In the genomic region with DNA sequence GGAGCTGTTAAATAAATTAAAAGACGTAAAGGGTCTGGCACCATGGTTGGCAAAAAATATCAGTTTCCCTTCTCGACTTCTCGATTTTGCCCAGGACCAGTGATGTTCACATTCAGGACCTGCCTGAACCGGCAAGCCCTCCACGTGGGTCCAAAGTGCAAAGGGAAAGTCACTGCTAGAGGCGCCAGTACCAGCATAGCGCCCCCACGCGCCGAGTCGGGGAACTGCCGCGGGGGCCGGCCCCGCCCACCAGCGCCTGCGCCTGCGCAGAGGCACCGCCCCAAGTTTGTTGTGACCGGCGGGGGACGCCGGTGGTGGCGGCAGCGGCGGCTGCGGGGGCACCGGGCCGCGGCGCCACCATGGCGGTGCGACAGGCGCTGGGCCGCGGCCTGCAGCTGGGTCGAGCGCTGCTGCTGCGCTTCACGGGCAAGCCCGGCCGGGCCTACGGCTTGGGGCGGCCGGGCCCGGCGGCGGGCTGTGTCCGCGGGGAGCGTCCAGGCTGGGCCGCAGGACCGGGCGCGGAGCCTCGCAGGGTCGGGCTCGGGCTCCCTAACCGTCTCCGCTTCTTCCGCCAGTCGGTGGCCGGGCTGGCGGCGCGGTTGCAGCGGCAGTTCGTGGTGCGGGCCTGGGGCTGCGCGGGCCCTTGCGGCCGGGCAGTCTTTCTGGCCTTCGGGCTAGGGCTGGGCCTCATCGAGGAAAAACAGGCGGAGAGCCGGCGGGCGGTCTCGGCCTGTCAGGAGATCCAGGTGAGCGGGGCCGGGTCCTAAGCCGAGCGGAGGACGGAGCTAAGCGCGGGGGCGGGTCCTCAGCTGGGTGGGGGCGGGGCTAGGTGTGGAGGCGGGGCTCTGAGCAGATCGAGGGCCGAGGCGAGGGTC, we compare ENCODE assay signal across 1 cellular context.
A peak's percentile ranks its signal among the peaks of the same experiment; 100 is the strongest.
TF ChIP-seq lines count a peak whose summit lies in the region.

A gene (plus strand): TSS at position 269 of the 875 bp plus-strand sequence. CDS start 91 bp downstream, at position 360.

TF ChIP-seq in GM12878, 131 proteins besides CTCF, POLR2A, EP300 and RAD21 (continued from another document and continues in another):
- TF ChIP-seq, protein P1, sequence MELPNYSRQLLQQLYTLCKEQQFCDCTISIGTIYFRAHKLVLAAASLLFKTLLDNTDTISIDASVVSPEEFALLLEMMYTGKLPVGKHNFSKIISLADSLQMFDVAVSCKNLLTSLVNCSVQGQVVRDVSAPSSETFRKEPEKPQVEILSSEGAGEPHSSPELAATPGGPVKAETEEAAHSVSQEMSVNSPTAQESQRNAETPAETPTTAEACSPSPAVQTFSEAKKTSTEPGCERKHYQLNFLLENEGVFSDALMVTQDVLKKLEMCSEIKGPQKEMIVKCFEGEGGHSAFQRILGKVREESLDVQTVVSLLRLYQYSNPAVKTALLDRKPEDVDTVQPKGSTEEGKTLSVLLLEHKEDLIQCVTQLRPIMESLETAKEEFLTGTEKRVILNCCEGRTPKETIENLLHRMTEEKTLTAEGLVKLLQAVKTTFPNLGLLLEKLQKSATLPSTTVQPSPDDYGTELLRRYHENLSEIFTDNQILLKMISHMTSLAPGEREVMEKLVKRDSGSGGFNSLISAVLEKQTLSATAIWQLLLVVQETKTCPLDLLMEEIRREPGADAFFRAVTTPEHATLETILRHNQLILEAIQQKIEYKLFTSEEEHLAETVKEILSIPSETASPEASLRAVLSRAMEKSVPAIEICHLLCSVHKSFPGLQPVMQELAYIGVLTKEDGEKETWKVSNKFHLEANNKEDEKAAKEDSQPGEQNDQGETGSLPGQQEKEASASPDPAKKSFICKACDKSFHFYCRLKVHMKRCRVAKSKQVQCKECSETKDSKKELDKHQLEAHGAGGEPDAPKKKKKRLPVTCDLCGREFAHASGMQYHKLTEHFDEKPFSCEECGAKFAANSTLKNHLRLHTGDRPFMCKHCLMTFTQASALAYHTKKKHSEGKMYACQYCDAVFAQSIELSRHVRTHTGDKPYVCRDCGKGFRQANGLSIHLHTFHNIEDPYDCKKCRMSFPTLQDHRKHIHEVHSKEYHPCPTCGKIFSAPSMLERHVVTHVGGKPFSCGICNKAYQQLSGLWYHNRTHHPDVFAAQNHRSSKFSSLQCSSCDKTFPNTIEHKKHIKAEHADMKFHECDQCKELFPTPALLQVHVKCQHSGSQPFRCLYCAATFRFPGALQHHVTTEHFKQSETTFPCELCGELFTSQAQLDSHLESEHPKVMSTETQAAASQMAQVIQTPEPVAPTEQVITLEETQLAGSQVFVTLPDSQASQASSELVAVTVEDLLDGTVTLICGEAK (IDR thresholded peaks at IDR 0.05; ENCODE audit: borderline replicate concordance) = no peak
- TF ChIP-seq TAF1 (IDR thresholded peaks at IDR 0.05; ENCODE audit: borderline replicate concordance, low read depth, low read length) (no peak), MYC (IDR thresholded peaks at IDR 0.05; ENCODE audit: insufficient read depth, insufficient read length, insufficient replicate concordance, low read length, severe bottlenecking) (no peak), NFYA (IDR thresholded peaks at IDR 0.05; ENCODE audit: borderline replicate concordance, low read depth, low read length) (no peak), SUZ12 (IDR thresholded peaks at IDR 0.05; ENCODE audit: unreplicated experiment) (no peak), CBFB (IDR thresholded peaks at IDR 0.05; ENCODE audit: low read depth) (no peak), BCL11A (IDR thresholded peaks at IDR 0.05; ENCODE audit: low read depth, low read length) (no peak), SPI1 (IDR thresholded peaks at IDR 0.05; ENCODE audit: borderline replicate concordance, insufficient read depth, low read depth, low read length) (no peak), POLR2AphosphoS5 (IDR thresholded peaks at IDR 0.05; ENCODE audit: low read length) (no peak), BMI1 (IDR thresholded peaks at IDR 0.05; ENCODE audit: borderline replicate concordance) (no peak), SMC3 (IDR thresholded peaks at IDR 0.05; ENCODE audit: borderline replicate concordance, low read length) (peak; percentile 45), STAT3 (IDR thresholded peaks at IDR 0.05; ENCODE audit: low read depth, low read length) (no peak), SUPT20H (IDR thresholded peaks at IDR 0.05; ENCODE audit: borderline replicate concordance, control insufficient read depth, low read depth, low read length) (no peak), ESRRA (IDR thresholded peaks at IDR 0.05; ENCODE audit: low read length) (no peak), EZH2 (IDR thresholded peaks at IDR 0.05; ENCODE audit: borderline replicate concordance, control insufficient read depth, low read depth, low read length) (no peak), TCF12 (IDR thresholded peaks at IDR 0.05; ENCODE audit: low read depth, low read length) (no peak), CBX5 (IDR thresholded peaks at IDR 0.05; ENCODE audit: low read depth) (no peak)
- TF ChIP-seq, protein P2, sequence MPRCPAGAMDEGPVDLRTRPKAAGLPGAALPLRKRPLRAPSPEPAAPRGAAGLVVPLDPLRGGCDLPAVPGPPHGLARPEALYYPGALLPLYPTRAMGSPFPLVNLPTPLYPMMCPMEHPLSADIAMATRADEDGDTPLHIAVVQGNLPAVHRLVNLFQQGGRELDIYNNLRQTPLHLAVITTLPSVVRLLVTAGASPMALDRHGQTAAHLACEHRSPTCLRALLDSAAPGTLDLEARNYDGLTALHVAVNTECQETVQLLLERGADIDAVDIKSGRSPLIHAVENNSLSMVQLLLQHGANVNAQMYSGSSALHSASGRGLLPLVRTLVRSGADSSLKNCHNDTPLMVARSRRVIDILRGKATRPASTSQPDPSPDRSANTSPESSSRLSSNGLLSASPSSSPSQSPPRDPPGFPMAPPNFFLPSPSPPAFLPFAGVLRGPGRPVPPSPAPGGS (IDR thresholded peaks at IDR 0.05; ENCODE audit: borderline replicate concordance, insufficient read depth, low read depth, low read length, poor library complexity, severe bottlenecking) = no peak
- TF ChIP-seq, protein P3, sequence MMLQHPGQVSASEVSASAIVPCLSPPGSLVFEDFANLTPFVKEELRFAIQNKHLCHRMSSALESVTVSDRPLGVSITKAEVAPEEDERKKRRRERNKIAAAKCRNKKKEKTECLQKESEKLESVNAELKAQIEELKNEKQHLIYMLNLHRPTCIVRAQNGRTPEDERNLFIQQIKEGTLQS (IDR thresholded peaks at IDR 0.05; ENCODE audit: borderline replicate concordance, extremely low read depth, low read depth, low read length) = peak; percentile 56; the same call in 1 of the 2 replicates
- TF ChIP-seq, protein P4, sequence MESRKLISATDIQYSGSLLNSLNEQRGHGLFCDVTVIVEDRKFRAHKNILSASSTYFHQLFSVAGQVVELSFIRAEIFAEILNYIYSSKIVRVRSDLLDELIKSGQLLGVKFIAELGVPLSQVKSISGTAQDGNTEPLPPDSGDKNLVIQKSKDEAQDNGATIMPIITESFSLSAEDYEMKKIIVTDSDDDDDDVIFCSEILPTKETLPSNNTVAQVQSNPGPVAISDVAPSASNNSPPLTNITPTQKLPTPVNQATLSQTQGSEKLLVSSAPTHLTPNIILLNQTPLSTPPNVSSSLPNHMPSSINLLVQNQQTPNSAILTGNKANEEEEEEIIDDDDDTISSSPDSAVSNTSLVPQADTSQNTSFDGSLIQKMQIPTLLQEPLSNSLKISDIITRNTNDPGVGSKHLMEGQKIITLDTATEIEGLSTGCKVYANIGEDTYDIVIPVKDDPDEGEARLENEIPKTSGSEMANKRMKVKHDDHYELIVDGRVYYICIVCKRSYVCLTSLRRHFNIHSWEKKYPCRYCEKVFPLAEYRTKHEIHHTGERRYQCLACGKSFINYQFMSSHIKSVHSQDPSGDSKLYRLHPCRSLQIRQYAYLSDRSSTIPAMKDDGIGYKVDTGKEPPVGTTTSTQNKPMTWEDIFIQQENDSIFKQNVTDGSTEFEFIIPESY (IDR thresholded peaks at IDR 0.05) = no peak
- TF ChIP-seq, protein P5, sequence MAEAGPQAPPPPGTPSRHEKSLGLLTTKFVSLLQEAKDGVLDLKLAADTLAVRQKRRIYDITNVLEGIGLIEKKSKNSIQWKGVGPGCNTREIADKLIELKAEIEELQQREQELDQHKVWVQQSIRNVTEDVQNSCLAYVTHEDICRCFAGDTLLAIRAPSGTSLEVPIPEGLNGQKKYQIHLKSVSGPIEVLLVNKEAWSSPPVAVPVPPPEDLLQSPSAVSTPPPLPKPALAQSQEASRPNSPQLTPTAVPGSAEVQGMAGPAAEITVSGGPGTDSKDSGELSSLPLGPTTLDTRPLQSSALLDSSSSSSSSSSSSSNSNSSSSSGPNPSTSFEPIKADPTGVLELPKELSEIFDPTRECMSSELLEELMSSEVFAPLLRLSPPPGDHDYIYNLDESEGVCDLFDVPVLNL (IDR thresholded peaks at IDR 0.05; ENCODE audit: low read depth, low read length) = no peak
- TF ChIP-seq, protein P6, sequence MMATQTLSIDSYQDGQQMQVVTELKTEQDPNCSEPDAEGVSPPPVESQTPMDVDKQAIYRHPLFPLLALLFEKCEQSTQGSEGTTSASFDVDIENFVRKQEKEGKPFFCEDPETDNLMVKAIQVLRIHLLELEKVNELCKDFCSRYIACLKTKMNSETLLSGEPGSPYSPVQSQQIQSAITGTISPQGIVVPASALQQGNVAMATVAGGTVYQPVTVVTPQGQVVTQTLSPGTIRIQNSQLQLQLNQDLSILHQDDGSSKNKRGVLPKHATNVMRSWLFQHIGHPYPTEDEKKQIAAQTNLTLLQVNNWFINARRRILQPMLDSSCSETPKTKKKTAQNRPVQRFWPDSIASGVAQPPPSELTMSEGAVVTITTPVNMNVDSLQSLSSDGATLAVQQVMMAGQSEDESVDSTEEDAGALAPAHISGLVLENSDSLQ (IDR thresholded peaks at IDR 0.05) = no peak
- TF ChIP-seq, protein P7, sequence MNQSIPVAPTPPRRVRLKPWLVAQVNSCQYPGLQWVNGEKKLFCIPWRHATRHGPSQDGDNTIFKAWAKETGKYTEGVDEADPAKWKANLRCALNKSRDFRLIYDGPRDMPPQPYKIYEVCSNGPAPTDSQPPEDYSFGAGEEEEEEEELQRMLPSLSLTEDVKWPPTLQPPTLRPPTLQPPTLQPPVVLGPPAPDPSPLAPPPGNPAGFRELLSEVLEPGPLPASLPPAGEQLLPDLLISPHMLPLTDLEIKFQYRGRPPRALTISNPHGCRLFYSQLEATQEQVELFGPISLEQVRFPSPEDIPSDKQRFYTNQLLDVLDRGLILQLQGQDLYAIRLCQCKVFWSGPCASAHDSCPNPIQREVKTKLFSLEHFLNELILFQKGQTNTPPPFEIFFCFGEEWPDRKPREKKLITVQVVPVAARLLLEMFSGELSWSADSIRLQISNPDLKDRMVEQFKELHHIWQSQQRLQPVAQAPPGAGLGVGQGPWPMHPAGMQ (IDR thresholded peaks at IDR 0.05; ENCODE audit: borderline replicate concordance) = no peak
- TF ChIP-seq, protein P8, sequence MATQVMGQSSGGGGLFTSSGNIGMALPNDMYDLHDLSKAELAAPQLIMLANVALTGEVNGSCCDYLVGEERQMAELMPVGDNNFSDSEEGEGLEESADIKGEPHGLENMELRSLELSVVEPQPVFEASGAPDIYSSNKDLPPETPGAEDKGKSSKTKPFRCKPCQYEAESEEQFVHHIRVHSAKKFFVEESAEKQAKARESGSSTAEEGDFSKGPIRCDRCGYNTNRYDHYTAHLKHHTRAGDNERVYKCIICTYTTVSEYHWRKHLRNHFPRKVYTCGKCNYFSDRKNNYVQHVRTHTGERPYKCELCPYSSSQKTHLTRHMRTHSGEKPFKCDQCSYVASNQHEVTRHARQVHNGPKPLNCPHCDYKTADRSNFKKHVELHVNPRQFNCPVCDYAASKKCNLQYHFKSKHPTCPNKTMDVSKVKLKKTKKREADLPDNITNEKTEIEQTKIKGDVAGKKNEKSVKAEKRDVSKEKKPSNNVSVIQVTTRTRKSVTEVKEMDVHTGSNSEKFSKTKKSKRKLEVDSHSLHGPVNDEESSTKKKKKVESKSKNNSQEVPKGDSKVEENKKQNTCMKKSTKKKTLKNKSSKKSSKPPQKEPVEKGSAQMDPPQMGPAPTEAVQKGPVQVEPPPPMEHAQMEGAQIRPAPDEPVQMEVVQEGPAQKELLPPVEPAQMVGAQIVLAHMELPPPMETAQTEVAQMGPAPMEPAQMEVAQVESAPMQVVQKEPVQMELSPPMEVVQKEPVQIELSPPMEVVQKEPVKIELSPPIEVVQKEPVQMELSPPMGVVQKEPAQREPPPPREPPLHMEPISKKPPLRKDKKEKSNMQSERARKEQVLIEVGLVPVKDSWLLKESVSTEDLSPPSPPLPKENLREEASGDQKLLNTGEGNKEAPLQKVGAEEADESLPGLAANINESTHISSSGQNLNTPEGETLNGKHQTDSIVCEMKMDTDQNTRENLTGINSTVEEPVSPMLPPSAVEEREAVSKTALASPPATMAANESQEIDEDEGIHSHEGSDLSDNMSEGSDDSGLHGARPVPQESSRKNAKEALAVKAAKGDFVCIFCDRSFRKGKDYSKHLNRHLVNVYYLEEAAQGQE (IDR thresholded peaks at IDR 0.05; ENCODE audit: low read depth, low read length) = no peak
- TF ChIP-seq, protein P9, sequence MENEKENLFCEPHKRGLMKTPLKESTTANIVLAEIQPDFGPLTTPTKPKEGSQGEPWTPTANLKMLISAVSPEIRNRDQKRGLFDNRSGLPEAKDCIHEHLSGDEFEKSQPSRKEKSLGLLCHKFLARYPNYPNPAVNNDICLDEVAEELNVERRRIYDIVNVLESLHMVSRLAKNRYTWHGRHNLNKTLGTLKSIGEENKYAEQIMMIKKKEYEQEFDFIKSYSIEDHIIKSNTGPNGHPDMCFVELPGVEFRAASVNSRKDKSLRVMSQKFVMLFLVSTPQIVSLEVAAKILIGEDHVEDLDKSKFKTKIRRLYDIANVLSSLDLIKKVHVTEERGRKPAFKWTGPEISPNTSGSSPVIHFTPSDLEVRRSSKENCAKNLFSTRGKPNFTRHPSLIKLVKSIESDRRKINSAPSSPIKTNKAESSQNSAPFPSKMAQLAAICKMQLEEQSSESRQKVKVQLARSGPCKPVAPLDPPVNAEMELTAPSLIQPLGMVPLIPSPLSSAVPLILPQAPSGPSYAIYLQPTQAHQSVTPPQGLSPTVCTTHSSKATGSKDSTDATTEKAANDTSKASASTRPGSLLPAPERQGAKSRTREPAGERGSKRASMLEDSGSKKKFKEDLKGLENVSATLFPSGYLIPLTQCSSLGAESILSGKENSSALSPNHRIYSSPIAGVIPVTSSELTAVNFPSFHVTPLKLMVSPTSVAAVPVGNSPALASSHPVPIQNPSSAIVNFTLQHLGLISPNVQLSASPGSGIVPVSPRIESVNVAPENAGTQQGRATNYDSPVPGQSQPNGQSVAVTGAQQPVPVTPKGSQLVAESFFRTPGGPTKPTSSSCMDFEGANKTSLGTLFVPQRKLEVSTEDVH (IDR thresholded peaks at IDR 0.05; ENCODE audit: low read depth, partially characterized antibody) = no peak
